Comparison of ENCODE assay signal across 34 cellular contexts in genomic region chr13:45222919-45223318, GRCh38. TPM values are rescaled to one million over a fixed set of nuclear protein-coding genes. Genes with fewer than 3 reads are reported as not detected.
"Had no signal": no experiment of that assay in that cellular context is flagged by ENCODE, and none has a peak within 500 bp of the region (broad histone marks: within the 10 kb centered on the region; RNA-seq: fewer than 3 reads in every experiment).

No MANE protein-coding gene starts in this region.

- H3K4me3 Mint-ChIP-seq: activated B cell treated with CpG ODN at 0.5 μM for 24 hours; activated CD8-positive, alpha-beta T cell treated with anti-CD3 and anti-CD28 coated beads for 36 hours; activated naive CD4-positive, alpha-beta T cell treated with anti-CD3 and anti-CD28 coated beads, Interleukin-2, amount 50 U/mL, for 24 hours; activated naive CD8-positive, alpha-beta T cell treated with anti-CD3 and anti-CD28 coated beads for 36 hours; activated naive CD8-positive, alpha-beta T cell treated with anti-CD3 and anti-CD28 coated beads, Interleukin-2, amount 50 U/mL, for 24 hours; activated T-cell treated with anti-CD3 and anti-CD28 coated beads, Interleukin-2, amount 50 U/mL, for 4 hours; activated T-helper 17 cell treated with anti-CD3 and anti-CD28 coated beads, Interleukin-2, amount 50 U/mL, for 72 hours; central memory CD8-positive, alpha-beta T cell; effector memory CD8-positive, alpha-beta T cell; T-helper 17 cell; T-helper 2 cell treated with Interferon-gamma antibody and Interleukin-4, amounts not matched to agents 5 μg/mL and 100 μg/mL, for 36 hours had no signal

- H3K36me3 ChIP-seq: ascending aorta, brain microvascular endothelial cell, esophagus squamous epithelium, gastroesophageal sphincter, heart right ventricle, WERI-Rb-1 had no signal

- H3K27ac ChIP-seq: ascending aorta, brain microvascular endothelial cell, esophagus squamous epithelium, gastroesophageal sphincter, heart right ventricle, WERI-Rb-1 had no signal

- H3K4me1 ChIP-seq: ascending aorta had no signal

- ATAC-seq: activated CD4-positive, CD25-positive, alpha-beta regulatory T cell treated with anti-CD3 and anti-CD28 coated beads, Interleukin-2, amount 50 U/mL, for 24 hours; activated CD8-positive, alpha-beta T cell treated with anti-CD3 and anti-CD28 coated beads for 36 hours; activated naive CD8-positive, alpha-beta T cell treated with anti-CD3 and anti-CD28 coated beads, Interleukin-2, amount 50 U/mL, for 24 hours; activated T-cell treated with anti-CD3 and anti-CD28 coated beads, Interleukin-2, amount 50 U/mL, for 4 hours; activated T-helper 17 cell treated with anti-CD3 and anti-CD28 coated beads, Interleukin-2, amount 50 U/mL, for 72 hours; effector memory CD8-positive, alpha-beta T cell; gastroesophageal sphincter; heart right ventricle; T-helper 17 cell had no signal

- H3K27me3 Mint-ChIP-seq: activated B cell treated with CpG ODN at 0.5 μM for 24 hours; activated CD8-positive, alpha-beta T cell treated with anti-CD3 and anti-CD28 coated beads for 36 hours; activated naive CD4-positive, alpha-beta T cell treated with anti-CD3 and anti-CD28 coated beads, Interleukin-2, amount 50 U/mL, for 24 hours; activated naive CD8-positive, alpha-beta T cell treated with anti-CD3 and anti-CD28 coated beads for 36 hours; activated naive CD8-positive, alpha-beta T cell treated with anti-CD3 and anti-CD28 coated beads, Interleukin-2, amount 50 U/mL, for 24 hours; activated T-helper 17 cell treated with anti-CD3 and anti-CD28 coated beads, Interleukin-2, amount 50 U/mL, for 72 hours; central memory CD8-positive, alpha-beta T cell; effector memory CD8-positive, alpha-beta T cell; T-helper 17 cell had no signal

- H3K4me1 Mint-ChIP-seq: activated T-helper 17 cell treated with anti-CD3 and anti-CD28 coated beads, Interleukin-2, amount 50 U/mL, for 72 hours; central memory CD8-positive, alpha-beta T cell had no signal

- H3K9me3 ChIP-seq: ascending aorta, esophagus squamous epithelium, gastroesophageal sphincter, heart right ventricle had no signal

- DNase-seq: activated B cell treated with CpG ODN at 0.5 μM for 24 hours; activated CD4-positive, alpha-beta T cell treated with anti-CD3 and anti-CD28 coated beads for 48 hours; activated CD4-positive, alpha-beta T cell treated with anti-CD3 and anti-CD28 coated beads, Interleukin-2, amount 50 U/mL, for 1 hour; activated CD4-positive, alpha-beta T cell treated with anti-CD3 and anti-CD28 coated beads, Interleukin-2, amount 50 U/mL, for 48 hours; activated CD8-positive, alpha-beta memory T cell treated with anti-CD3 and anti-CD28 coated beads for 24 hours; activated CD8-positive, alpha-beta T cell treated with anti-CD3 and anti-CD28 coated beads for 36 hours; activated effector memory CD4-positive, alpha-beta T cell treated with Interleukin-2 at 50 U/mL for 16 hours; activated gamma-delta T cell treated with Interleukin-2 at 50 U/mL for 16 hours; activated naive CD4-positive, alpha-beta T cell treated with Interleukin-2 at 50 U/mL for 16 hours; activated naive CD8-positive, alpha-beta T cell treated with anti-CD3 and anti-CD28 coated beads for 36 hours; activated naive CD8-positive, alpha-beta T cell treated with anti-CD3 and anti-CD28 coated beads, Interleukin-2, amount 50 U/mL, for 24 hours; activated T-cell treated with anti-CD3 and anti-CD28 coated beads, Interleukin-2, amount 50 U/mL, for 4 hours; brain microvascular endothelial cell; cortex of kidney; dermis blood vessel endothelial cell; effector CD4-positive, alpha-beta T cell; effector memory CD8-positive, alpha-beta T cell; esophagus squamous epithelium; foreskin melanocyte; heart right ventricle; T-helper 1 cell; T-helper 17 cell; T1000; WERI-Rb-1 had no signal

- H3K4me3 ChIP-seq: ascending aorta, esophagus squamous epithelium, gastroesophageal sphincter, heart right ventricle had no signal

- H3K27me3 ChIP-seq: ascending aorta, brain microvascular endothelial cell, esophagus squamous epithelium, gastroesophageal sphincter, heart right ventricle had no signal

- FAIRE-seq: bronchial epithelial cell had no signal

- H3K27ac Mint-ChIP-seq: activated B cell treated with CpG ODN at 0.5 μM for 24 hours; activated CD8-positive, alpha-beta T cell treated with anti-CD3 and anti-CD28 coated beads for 36 hours; activated naive CD4-positive, alpha-beta T cell treated with anti-CD3 and anti-CD28 coated beads, Interleukin-2, amount 50 U/mL, for 24 hours; activated naive CD8-positive, alpha-beta T cell treated with anti-CD3 and anti-CD28 coated beads for 36 hours; activated naive CD8-positive, alpha-beta T cell treated with anti-CD3 and anti-CD28 coated beads, Interleukin-2, amount 50 U/mL, for 24 hours; activated T-helper 17 cell treated with anti-CD3 and anti-CD28 coated beads, Interleukin-2, amount 50 U/mL, for 72 hours; effector memory CD8-positive, alpha-beta T cell; T-helper 17 cell; T-helper 2 cell treated with Interferon-gamma antibody and Interleukin-4, amounts not matched to agents 5 μg/mL and 100 μg/mL, for 36 hours had no signal

- H3K9me3 Mint-ChIP-seq: activated B cell treated with CpG ODN at 0.5 μM for 24 hours; activated CD8-positive, alpha-beta T cell treated with anti-CD3 and anti-CD28 coated beads for 36 hours; activated naive CD4-positive, alpha-beta T cell treated with anti-CD3 and anti-CD28 coated beads, Interleukin-2, amount 50 U/mL, for 24 hours; activated naive CD8-positive, alpha-beta T cell treated with anti-CD3 and anti-CD28 coated beads for 36 hours; activated naive CD8-positive, alpha-beta T cell treated with anti-CD3 and anti-CD28 coated beads, Interleukin-2, amount 50 U/mL, for 24 hours; activated T-cell treated with anti-CD3 and anti-CD28 coated beads, Interleukin-2, amount 50 U/mL, for 4 hours; activated T-helper 17 cell treated with anti-CD3 and anti-CD28 coated beads, Interleukin-2, amount 50 U/mL, for 72 hours; central memory CD8-positive, alpha-beta T cell; effector memory CD8-positive, alpha-beta T cell; T-helper 2 cell treated with Interferon-gamma antibody and Interleukin-4, amounts not matched to agents 5 μg/mL and 100 μg/mL, for 36 hours had no signal

RNA-seq across cellular contexts. Expression of gene KCTD4, which starts 22.1 kb away (rescaled TPM):
- total RNA-seq: activated B cell treated with CpG ODN at 0.5 μM for 24 hours; activated CD8-positive, alpha-beta T cell treated with anti-CD3 and anti-CD28 coated beads for 36 hours; activated naive CD8-positive, alpha-beta T cell treated with anti-CD3 and anti-CD28 coated beads for 36 hours; activated T-cell treated with anti-CD3 and anti-CD28 coated beads, Interleukin-2, amount 50 U/mL, for 4 hours; activated T-helper 17 cell treated with anti-CD3 and anti-CD28 coated beads, Interleukin-2, amount 50 U/mL, for 72 hours; ascending aorta; bronchial epithelial cell; cardiac septum; dermis blood vessel endothelial cell; esophagus squamous epithelium; glomerular endothelial cell; T-helper 17 cell had no signal
